In genomic region chr13:28494537-28494860, GRCh38 we compare ENCODE assay signal across 9 cellular contexts. TPM values are rescaled to one million over a fixed set of nuclear protein-coding genes. Genes with fewer than 3 reads are reported as not detected.
DNase-seq lines count a peak whose midpoint lies in the region; ATAC-seq and TF ChIP-seq lines count a peak whose summit lies in the region.
"Had no signal": no experiment of that assay in that cellular context is flagged by ENCODE, and none has a peak within 500 bp of the region (broad histone marks: within the 10 kb centered on the region; RNA-seq: fewer than 3 reads in every experiment).

No MANE protein-coding gene starts in this region.

- H4K20me1 ChIP-seq in neural cell (ENCODE audit: insufficient read depth), result no peaks in the 10 kb centered on the region

- peak overlapping the region; percentile 33 for H3K9ac ChIP-seq in neural cell (ENCODE audit: low read length)

- DNase-seq in CD1c-positive myeloid dendritic cell (ENCODE audit: extremely low spot score) (peak; percentile 30), dermis blood vessel endothelial cell (peak; percentile 53), erythroblast (lab: John Stamatoyannopoulos, UW) (no peak), GDM1 (lab: John Stamatoyannopoulos, UW) (no peak), OCI-M1 (lab: John Stamatoyannopoulos, UW) (no peak)

- no peak for TF ChIP-seq EP300 in neural cell (conservative IDR thresholded peaks at IDR 0.05; ENCODE audit: poor library complexity, severe bottlenecking)

- H3K27ac ChIP-seq in neural cell (ENCODE audit: low read length), result no peak overlapping the region
- H3K27ac ChIP-seq: epithelial cell of prostate had no signal

- peak overlapping the region; percentile 67 for H3K4me3 ChIP-seq in neural cell (ENCODE audit: low read length)

- H3K9me3 ChIP-seq in neural cell (ENCODE audit: low read length), result no peaks in the 10 kb centered on the region

- peaks cover 75% of the 10 kb centered on the region for H3K27me3 ChIP-seq in neural cell (ENCODE audit: insufficient read depth, low read depth, low read length)

- H3K79me2 ChIP-seq in neural cell (replicated peaks; ENCODE audit: insufficient read depth, low read length), result no peaks in the 10 kb centered on the region

- no peak for TF ChIP-seq RAD21 in neural cell (conservative IDR thresholded peaks at IDR 0.05)

- no peak for TF ChIP-seq CTCF in neural cell (IDR thresholded peaks at IDR 0.05; ENCODE audit: poor library complexity, severe bottlenecking)

- H3K4me2 ChIP-seq in neural cell (ENCODE audit: low read length), result peak overlapping the region; percentile 24

- H3K9me2 ChIP-seq in neural cell (ENCODE audit: insufficient read depth, low read length), result no peaks in the 10 kb centered on the region

- no peaks in the 10 kb centered on the region for H3K36me3 ChIP-seq in neural cell (ENCODE audit: insufficient read depth, low read length)

- H2AFZ ChIP-seq in neural cell (ENCODE audit: low read depth, low read length), result no peak overlapping the region

- no peaks in the 10 kb centered on the region for H3F3A ChIP-seq in neural cell (ENCODE audit: insufficient read depth, low read length, poor library complexity, severe bottlenecking)

- no peak for TF ChIP-seq POLR2A in erythroblast (IDR thresholded peaks at IDR 0.05; ENCODE audit: low read length)

- ATAC-seq in HG03159 (IDR thresholded peaks at IDR 0.05; ENCODE audit: unreplicated experiment) (peak; percentile 41), GM21825 (IDR thresholded peaks at IDR 0.05; ENCODE audit: unreplicated experiment) (no peak)

TF ChIP-seq in neural cell, 6 proteins besides CTCF, POLR2A, EP300 and RAD21:
- TF ChIP-seq EZH2 (IDR thresholded peaks at IDR 0.05; ENCODE audit: borderline replicate concordance, insufficient read depth, low read length, poor library complexity, severe bottlenecking) (peak; percentile 72), POLR2AphosphoS5 (IDR thresholded peaks at IDR 0.05) (no peak)

RNA-seq across cellular contexts. Expression of gene FLT1, which starts 0.4 kb away (rescaled TPM):
- total RNA-seq in dermis blood vessel endothelial cell, result 74.7 and 82.9 TPM in 2 replicates
- polyA plus RNA-seq in neural cell, result not detected in 2 replicates
- polyA minus RNA-seq in neural cell, result not detected in 2 replicates

Comparison
In these comparisons a context has a peak if more than half of its experiments do, and no peak if none do; other contexts are left out.
1. DNase-seq: peak in CD1c-positive myeloid dendritic cell (single experiment) and dermis blood vessel endothelial cell (single experiment); none in erythroblast (0 of 2), GDM1 (single experiment) and OCI-M1 (single experiment).